In genomic region chr6:142935553-142936517, GRCh38 we compare ENCODE assay signal across 8 cellular contexts. TPM values are rescaled to one million over a fixed set of nuclear protein-coding genes. Genes with fewer than 3 reads are reported as not detected.
DNase-seq lines count a peak whose midpoint lies in the region; ATAC-seq lines count a peak whose summit lies in the region.

No MANE protein-coding gene starts in this region.

- peak; percentile 48 for DNase-seq in activated T-cell treated with anti-CD3 and anti-CD28 coated beads, Interleukin-2, amount 50 U/mL, for 1 hour
- no peak for DNase-seq in activated T-cell treated with anti-CD3 and anti-CD28 coated beads for 4 hours
- DNase-seq in activated CD4-positive, alpha-beta memory T cell treated with anti-CD3 and anti-CD28 coated beads for 36 hours: peak; percentile 58
- peak; percentile 40 for DNase-seq in stimulated activated naive CD8-positive, alpha-beta T cell treated with anti-CD3 and anti-CD28 coated beads, Interleukin-15, Interleukin-2, amounts not matched to agents 100 U/mL and 50 U/mL, for 24 hours
- DNase-seq in NCI-H2107 (lab: John Stamatoyannopoulos, UW): no peak
- DNase-seq in NCI-H510A (lab: John Stamatoyannopoulos, UW): no peak
- DNase-seq in NCI-H128 (lab: John Stamatoyannopoulos, UW; ENCODE audit: unreplicated experiment): no peak

- intact Hi-C loops in activated CD4-positive, alpha-beta memory T cell treated with anti-CD3 and anti-CD28 coated beads for 36 hours (cut with micrococcal nuclease): no loop called here

- H3K4me3 Mint-ChIP-seq in activated CD4-positive, alpha-beta memory T cell treated with anti-CD3 and anti-CD28 coated beads for 36 hours: peak overlapping the region; percentile 80

- peaks cover 89% of the 10 kb centered on the region for H3K4me1 Mint-ChIP-seq in activated CD4-positive, alpha-beta memory T cell treated with anti-CD3 and anti-CD28 coated beads for 36 hours (ENCODE audit: low read depth)

- CTCF ChIA-PET in activated CD4-positive, alpha-beta memory T cell treated with anti-CD3 and anti-CD28 coated beads for 36 hours (lab: Charles Lee): interaction anchor here (0.7 to 1.8 kb wide), 3 partner anchors 8 to 84 kb away, joined by 3 to 7 read pairs (median 3); no protein-coding TSS in a partner anchor

- peaks cover 1% of the 10 kb centered on the region for H3K9me3 Mint-ChIP-seq in activated CD4-positive, alpha-beta memory T cell treated with anti-CD3 and anti-CD28 coated beads for 36 hours

- ATAC-seq in HG02973 (IDR thresholded peaks at IDR 0.05; ENCODE audit: unreplicated experiment): peak; percentile 43
- ATAC-seq in stimulated activated naive CD8-positive, alpha-beta T cell treated with anti-CD3 and anti-CD28 coated beads, Interleukin-15, Interleukin-2, amounts not matched to agents 100 U/mL and 50 U/mL, for 24 hours: peak; percentile 39

- H3K27me3 Mint-ChIP-seq in activated CD4-positive, alpha-beta memory T cell treated with anti-CD3 and anti-CD28 coated beads for 36 hours: no peaks in the 10 kb centered on the region

- POLR2A ChIA-PET in activated CD4-positive, alpha-beta memory T cell treated with anti-CD3 and anti-CD28 coated beads for 36 hours (lab: Charles Lee): interaction anchor here (0.7 to 5.8 kb wide), 6 partner anchors 9 to 100 kb away, joined by 3 to 37 read pairs (median 4); no protein-coding TSS in a partner anchor

- H3K36me3 Mint-ChIP-seq in activated CD4-positive, alpha-beta memory T cell treated with anti-CD3 and anti-CD28 coated beads for 36 hours: peaks cover 5% of the 10 kb centered on the region

- H3K27ac Mint-ChIP-seq in activated CD4-positive, alpha-beta memory T cell treated with anti-CD3 and anti-CD28 coated beads for 36 hours: peak overlapping the region; percentile 91

RNA-seq across cellular contexts. Expression of gene HIVEP2, which starts 9.1 kb away (rescaled TPM):
- total RNA-seq in activated CD4-positive, alpha-beta memory T cell treated with anti-CD3 and anti-CD28 coated beads for 36 hours: 10 to 100 TPM; 24.3 to 25.1 TPM

Comparison
In these comparisons a context has a peak if more than half of its experiments do, and no peak if none do; other contexts are left out.
1. DNase-seq: peak in activated T-cell treated with anti-CD3 and anti-CD28 coated beads, Interleukin-2, amount 50 U/mL, for 1 hour (single experiment), activated CD4-positive, alpha-beta memory T cell treated with anti-CD3 and anti-CD28 coated beads for 36 hours (single experiment) and stimulated activated naive CD8-positive, alpha-beta T cell treated with anti-CD3 and anti-CD28 coated beads, Interleukin-15, Interleukin-2, amounts not matched to agents 100 U/mL and 50 U/mL, for 24 hours (single experiment); none in activated T-cell treated with anti-CD3 and anti-CD28 coated beads for 4 hours (single experiment), NCI-H2107 (single experiment), NCI-H510A (single experiment) and NCI-H128 (single experiment).